Comparison of ENCODE assay signal across 17 cellular contexts in genomic region chr2:36493221-36493620, GRCh38.
DNase-seq lines count a peak whose midpoint lies in the region; ATAC-seq, FAIRE-seq and TF ChIP-seq lines count a peak whose summit lies in the region.
"Had no signal": no experiment of that assay in that cellular context is flagged by ENCODE, and none has a peak within 500 bp of the region (broad histone marks: within the 10 kb centered on the region; RNA-seq: fewer than 3 reads in every experiment).

No MANE protein-coding gene starts in this region.

- 53% methylated on average over 1 of the region's 1 CpG for WGBS in hepatocyte (ENCODE audit: low lambda C conversion rate, missing lambda C conversion rate)
- WGBS in psoas muscle, 3 donors = 0 to 50% (median 47%) methylated on average over 1 of the region's 1 CpG

- intact Hi-C loops in psoas muscle (cut with DNase I) = no loop called here

- no peak for TF ChIP-seq CTCF in D721Med (IDR thresholded peaks at IDR 0.05; ENCODE audit: insufficient read depth, missing control alignments)
- TF ChIP-seq CTCF in hepatocyte (IDR thresholded peaks at IDR 0.05; ENCODE audit: poor library complexity) = no peak
- no peak for TF ChIP-seq CTCF in psoas muscle (IDR thresholded peaks at IDR 0.05)
- TF ChIP-seq CTCF in foreskin keratinocyte (conservative IDR thresholded peaks at IDR 0.05) = no peak

- no peaks in the 10 kb centered on the region for H3K9me2 ChIP-seq in hepatocyte (replicated peaks; ENCODE audit: insufficient read depth)

- ATAC-seq in psoas muscle = peak in 1 of 4 donors; percentile 35
- no peak for ATAC-seq in GM21825 (IDR thresholded peaks at IDR 0.05; ENCODE audit: unreplicated experiment)
- no peak for ATAC-seq in foreskin keratinocyte
- ATAC-seq in stimulated activated naive CD8-positive, alpha-beta T cell treated with anti-CD3 and anti-CD28 coated beads, Interleukin-15, Interleukin-2, amounts not matched to agents 100 U/mL and 50 U/mL, for 24 hours = no peak
- ATAC-seq: left lung had no signal

- no peaks in the 10 kb centered on the region for H3K79me2 ChIP-seq in hepatocyte

- H3K27me3 ChIP-seq in hepatocyte (no peaks in the 10 kb centered on the region), psoas muscle (ENCODE audit: insufficient read depth in 3 of 3, low read length in 2 of 3) (no peaks in the 10 kb centered on the region), foreskin keratinocyte (no peaks in the 10 kb centered on the region)
- H3K27me3 ChIP-seq: left lung, SJCRH30 had no signal

- peaks cover 16% of the 10 kb centered on the region for H3K4me1 ChIP-seq in hepatocyte (ENCODE audit: insufficient read depth)
- H3K4me1 ChIP-seq in psoas muscle = peaks cover 64% of the 10 kb centered on the region
- peaks cover 16% of the 10 kb centered on the region for H3K4me1 ChIP-seq in foreskin keratinocyte
- H3K4me1 ChIP-seq: left lung had no signal

- no peaks in the 10 kb centered on the region for H3K9me3 ChIP-seq in hepatocyte (ENCODE audit: low read depth)
- no peaks in the 10 kb centered on the region for H3K9me3 ChIP-seq in psoas muscle
- H3K9me3 ChIP-seq: left lung, SJCRH30 had no signal

- H2AFZ ChIP-seq in hepatocyte = no peak overlapping the region

- no peak overlapping the region for H3K4me2 ChIP-seq in hepatocyte

- H3K27ac ChIP-seq in angular gyrus (ENCODE audit: low read depth, low read length) (peak overlapping the region; percentile 59), hepatocyte (peak overlapping the region; percentile 69), psoas muscle (peak overlapping the region; percentile 1), foreskin keratinocyte (no peak overlapping the region)
- H3K27ac ChIP-seq: left lung, SJCRH30 had no signal

- no peak for DNase-seq in D721Med (ENCODE audit: insufficient read length, low spot score)
- no peak for DNase-seq in hepatocyte (ENCODE audit: low spot score)
- no peak for DNase-seq in psoas muscle
- no peak for DNase-seq in effector CD8-positive, alpha-beta T cell (lab: John Stamatoyannopoulos, UW)
- no peak for DNase-seq in foreskin keratinocyte
- no peak for DNase-seq in stimulated activated naive CD8-positive, alpha-beta T cell treated with anti-CD3 and anti-CD28 coated beads, Interleukin-15, Interleukin-2, amounts not matched to agents 100 U/mL and 50 U/mL, for 24 hours
- DNase-seq: activated CD4-positive, alpha-beta T cell treated with anti-CD3 and anti-CD28 coated beads for 4 hours; activated CD8-positive, alpha-beta memory T cell treated with anti-CD3 and anti-CD28 coated beads, Interleukin-2, amount 50 U/mL, for 48 hours; CD8-positive, alpha-beta memory T cell; H7; left lung; NCI-H1694; NCI-H446; SJCRH30; stimulated activated CD4-positive, alpha-beta T cell treated with anti-CD3 and anti-CD28 coated beads, Interleukin-15, amount 100 ng/mL, for 24 hours had no signal

- peak; percentile 35 for FAIRE-seq in D721Med (lab: Jason Lieb, UNC)

- no peaks in the 10 kb centered on the region for H3K36me3 ChIP-seq in hepatocyte (replicated peaks; ENCODE audit: insufficient read depth, low read depth)
- no peaks in the 10 kb centered on the region for H3K36me3 ChIP-seq in psoas muscle (ENCODE audit: insufficient read depth in 1 of 2, low read depth in 1 of 2)
- H3K36me3 ChIP-seq: left lung, SJCRH30 had no signal

- H3K4me3 ChIP-seq in hepatocyte (no peak overlapping the region), psoas muscle (no peak overlapping the region)
- H3K4me3 ChIP-seq: left lung, SJCRH30 had no signal

- no peaks in the 10 kb centered on the region for H4K20me1 ChIP-seq in hepatocyte (ENCODE audit: insufficient read depth, poor library complexity, severe bottlenecking)
